23 cellular contexts compared by ENCODE assay signal in the genomic region with DNA sequence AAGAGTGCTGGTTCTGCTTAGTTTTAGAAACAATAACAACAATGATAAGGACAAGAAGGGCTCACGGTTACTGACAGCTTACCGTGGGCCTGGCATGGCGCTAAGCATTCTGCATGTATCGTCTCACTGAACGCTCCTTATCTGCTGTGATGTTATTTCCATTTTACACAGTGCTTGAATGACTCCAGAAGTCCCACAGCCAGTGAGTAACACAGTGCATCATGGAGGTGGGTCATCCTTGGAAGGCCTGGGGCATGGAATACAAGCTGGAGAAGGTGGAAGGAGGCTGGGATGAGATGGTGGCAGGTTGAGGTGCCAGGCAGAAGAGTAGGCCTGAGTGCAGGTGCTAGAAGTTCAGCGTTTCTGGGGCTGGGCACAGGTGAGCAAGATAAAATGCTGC. TPM values are rescaled to one million over a fixed set of nuclear protein-coding genes. Genes with fewer than 3 reads are reported as not detected.
DNase-seq lines count a peak whose midpoint lies in the region; ATAC-seq and TF ChIP-seq lines count a peak whose summit lies in the region.
"Had no signal": no experiment of that assay in that cellular context is flagged by ENCODE, and none has a peak within 500 bp of the region (broad histone marks: within the 10 kb centered on the region; RNA-seq: fewer than 3 reads in every experiment).

No MANE protein-coding gene starts in this region.

- H3K36me3 ChIP-seq in right atrium auricular region, result no peaks in the 10 kb centered on the region
- H3K36me3 ChIP-seq: tibial artery had no signal

- TF ChIP-seq CTCF in epithelial cell of esophagus (IDR thresholded peaks at IDR 0.05; ENCODE audit: insufficient read depth, low read depth, low read length, missing control alignments) (no peak), right atrium auricular region (IDR thresholded peaks at IDR 0.05) (no peak)

- intact Hi-C loops in Right ventricle myocardium inferior (cut with DNase I), result no loop called here
- intact Hi-C loops in cardiac septum (cut with DNase I), result no loop called here

- peak overlapping the region; percentile 21 to 34 for H3K27ac ChIP-seq in right atrium auricular region

- H3K4me3 ChIP-seq in epithelial cell of esophagus (ENCODE audit: low read length) (no peak overlapping the region), right atrium auricular region (no peak overlapping the region)
- H3K4me3 ChIP-seq: tibial artery had no signal

- no peaks in the 10 kb centered on the region for H3K27me3 ChIP-seq in right atrium auricular region
- H3K27me3 ChIP-seq: tibial artery had no signal

- ATAC-seq in Right ventricle myocardium inferior (peak; percentile 47), GM21528 (IDR thresholded peaks at IDR 0.05; ENCODE audit: low FRiP score, unreplicated experiment) (no peak), GM21717 (IDR thresholded peaks at IDR 0.05; ENCODE audit: unreplicated experiment) (no peak), HG02852 (IDR thresholded peaks at IDR 0.05; ENCODE audit: unreplicated experiment) (no peak)
- ATAC-seq: activated CD8-positive, alpha-beta T cell treated with anti-CD3 and anti-CD28 coated beads, Interleukin-2, amount 10 ng/mL, durations not matched to agents 7 days and 5 days; stimulated activated naive CD8-positive, alpha-beta T cell treated with anti-CD3 and anti-CD28 coated beads, Interleukin-15, amount 100 ng/mL, for 72 hours had no signal

- DNase-seq in Right ventricle myocardium inferior (ENCODE audit: missing footprints), result no peak
- DNase-seq in cardiac septum (ENCODE audit: low spot score), result no peak
- DNase-seq in epithelial cell of esophagus (ENCODE audit: low read depth), result peak; percentile 92
- DNase-seq in right atrium auricular region (ENCODE audit: low spot score), result no peak
- no peak for DNase-seq in DMS153 treated with DMSO at 0.1 percent for 48 hours (lab: John Stamatoyannopoulos, UW; ENCODE audit: unreplicated experiment)
- DNase-seq: 8988T; activated CD8-positive, alpha-beta T cell treated with anti-CD3 and anti-CD28 coated beads, Interleukin-2, amount 10 ng/mL, durations not matched to agents 7 days and 5 days; activated naive CD8-positive, alpha-beta T cell treated with anti-CD3 and anti-CD28 coated beads for 36 hours; Calu3; H7; left cardiac atrium; mesenchymal stem cell; MM.1S; NCI-H1417 treated with DMSO at 0.1 percent for 48 hours; NCI-H748 treated with DMSO at 0.1 percent for 48 hours; small intestine; stimulated activated naive CD8-positive, alpha-beta T cell treated with anti-CD3 and anti-CD28 coated beads, Interleukin-15, amount 100 ng/mL, for 72 hours; T-helper 1 cell had no signal

- H3K9me3 ChIP-seq in right atrium auricular region, result no peaks in the 10 kb centered on the region
- H3K9me3 ChIP-seq: tibial artery had no signal

- peaks cover 0 to 43% of the 10 kb centered on the region in 2 donors for H3K4me1 ChIP-seq in right atrium auricular region

RNA-seq across cellular contexts. Expression of gene FAT2, which starts 36.5 kb away (rescaled TPM):
- total RNA-seq in Right ventricle myocardium inferior, result not detected
- 0.05 TPM for total RNA-seq in cardiac septum
- total RNA-seq in right atrium auricular region, result not detected
- total RNA-seq: activated CD8-positive, alpha-beta T cell treated with anti-CD3 and anti-CD28 coated beads, Interleukin-2, amount 10 ng/mL, durations not matched to agents 7 days and 5 days; activated naive CD8-positive, alpha-beta T cell treated with anti-CD3 and anti-CD28 coated beads for 36 hours; Calu3; HT-29 had no signal

RNA-seq across cellular contexts. Expression of gene SPARC, which starts 59.1 kb away (rescaled TPM):
- total RNA-seq in Right ventricle myocardium inferior, result 517 TPM
- total RNA-seq in cardiac septum, result 539 TPM
- 100 to 1,000 TPM; 292 to 567 TPM for total RNA-seq in right atrium auricular region
- total RNA-seq: activated CD8-positive, alpha-beta T cell treated with anti-CD3 and anti-CD28 coated beads, Interleukin-2, amount 10 ng/mL, durations not matched to agents 7 days and 5 days; Calu3; HT-29 had no signal
